In genomic region chr15:77083381-77084160, GRCh38 we compare ENCODE assay signal across 8 cellular contexts. TPM values are rescaled to one million over a fixed set of nuclear protein-coding genes. Genes with fewer than 3 reads are reported as not detected.
DNase-seq lines count a peak whose midpoint lies in the region; ATAC-seq and TF ChIP-seq lines count a peak whose summit lies in the region.

No MANE protein-coding gene starts in this region.

- peaks cover 9% of the 10 kb centered on the region for H3K4me1 Mint-ChIP-seq in activated CD4-positive, alpha-beta T cell treated with anti-CD3 and anti-CD28 coated beads, Interleukin-2, amount 10 ng/mL, durations not matched to agents 24 days and 14 days

- DNase-seq in DMS79 (lab: John Stamatoyannopoulos, UW), result peak; percentile 39
- DNase-seq in NCI-H2107 (lab: John Stamatoyannopoulos, UW), result peak; percentile 49
- peak; percentile 80 for DNase-seq in activated CD4-positive, alpha-beta T cell treated with anti-CD3 and anti-CD28 coated beads, Interleukin-2, amount 10 ng/mL, durations not matched to agents 24 days and 14 days
- peak; percentile 89 for DNase-seq in coronary artery (ENCODE audit: low spot score)
- peak; percentile 58 for DNase-seq in left lobe of liver (ENCODE audit: low spot score)
- peak; percentile 32 to 38 for DNase-seq in stimulated activated CD4-positive, alpha-beta T cell treated with anti-CD3 and anti-CD28 coated beads, Interleukin-2, amount 100 ng/mL, for 48 hours
- DNase-seq in mesenteric fat pad (ENCODE audit: low spot score), result no peak

- TF ChIP-seq CTCF in coronary artery (IDR thresholded peaks at IDR 0.05), result no peak

- peak overlapping the region in 1 of 2 donors; percentile 24 for H3K27ac ChIP-seq in coronary artery

- ATAC-seq in HG02623 (IDR thresholded peaks at IDR 0.05; ENCODE audit: unreplicated experiment), result peak; percentile 79
- ATAC-seq in left lobe of liver, result peak; percentile 89

- no peak overlapping the region for H3K27ac Mint-ChIP-seq in activated CD4-positive, alpha-beta T cell treated with anti-CD3 and anti-CD28 coated beads, Interleukin-2, amount 10 ng/mL, durations not matched to agents 24 days and 14 days

- H3K27me3 Mint-ChIP-seq in activated CD4-positive, alpha-beta T cell treated with anti-CD3 and anti-CD28 coated beads, Interleukin-2, amount 10 ng/mL, durations not matched to agents 24 days and 14 days, result peaks cover 6% of the 10 kb centered on the region

- peak overlapping the region; percentile 55 for H3K4me3 Mint-ChIP-seq in activated CD4-positive, alpha-beta T cell treated with anti-CD3 and anti-CD28 coated beads, Interleukin-2, amount 10 ng/mL, durations not matched to agents 24 days and 14 days

- intact Hi-C loops in activated CD4-positive, alpha-beta T cell treated with anti-CD3 and anti-CD28 coated beads, Interleukin-2, amount 10 ng/mL, durations not matched to agents 24 days and 14 days (cut with micrococcal nuclease), result no loop called here

- H3K4me3 ChIP-seq in coronary artery, result peak overlapping the region; percentile 62

- H3K9me3 Mint-ChIP-seq in activated CD4-positive, alpha-beta T cell treated with anti-CD3 and anti-CD28 coated beads, Interleukin-2, amount 10 ng/mL, durations not matched to agents 24 days and 14 days, result no peaks in the 10 kb centered on the region

- H3K36me3 Mint-ChIP-seq in activated CD4-positive, alpha-beta T cell treated with anti-CD3 and anti-CD28 coated beads, Interleukin-2, amount 10 ng/mL, durations not matched to agents 24 days and 14 days (ENCODE audit: low read depth), result no peaks in the 10 kb centered on the region

RNA-seq across cellular contexts. Expression of gene TSPAN3, which starts 12.7 kb away (rescaled TPM):
- total RNA-seq in activated CD4-positive, alpha-beta T cell treated with anti-CD3 and anti-CD28 coated beads, Interleukin-2, amount 10 ng/mL, durations not matched to agents 24 days and 14 days, result 41.4 and 43.0 TPM in 2 replicates
- total RNA-seq in left lobe of liver (75.2 TPM), mesenteric fat pad (558 TPM)
